Comparison of ENCODE assay signal across 1 cellular context in the genomic region with DNA sequence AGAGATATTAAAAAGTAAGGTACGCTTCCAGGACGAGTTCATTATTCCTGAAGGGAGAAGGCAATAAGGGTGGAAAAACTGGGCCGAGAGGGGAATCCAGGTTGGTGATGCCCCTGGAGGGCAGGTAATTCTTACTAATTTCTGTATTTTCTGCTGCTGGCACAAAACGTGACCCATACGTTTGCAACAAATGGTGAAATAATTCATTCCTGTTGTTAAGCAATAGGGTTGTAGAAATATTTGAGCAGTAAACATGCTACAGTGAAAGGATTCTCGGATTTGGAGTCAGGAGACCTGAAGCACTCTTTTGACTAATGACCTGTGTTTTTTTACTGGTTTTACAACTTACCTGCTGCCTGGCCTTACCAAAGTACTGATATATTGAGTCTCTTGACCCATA.
TF ChIP-seq lines count a peak whose summit lies in the region.

No MANE protein-coding gene starts in this region.

TF ChIP-seq in GM12878, 131 proteins besides CTCF, POLR2A, EP300 and RAD21 (continued from another document):
- TF ChIP-seq, protein P1, sequence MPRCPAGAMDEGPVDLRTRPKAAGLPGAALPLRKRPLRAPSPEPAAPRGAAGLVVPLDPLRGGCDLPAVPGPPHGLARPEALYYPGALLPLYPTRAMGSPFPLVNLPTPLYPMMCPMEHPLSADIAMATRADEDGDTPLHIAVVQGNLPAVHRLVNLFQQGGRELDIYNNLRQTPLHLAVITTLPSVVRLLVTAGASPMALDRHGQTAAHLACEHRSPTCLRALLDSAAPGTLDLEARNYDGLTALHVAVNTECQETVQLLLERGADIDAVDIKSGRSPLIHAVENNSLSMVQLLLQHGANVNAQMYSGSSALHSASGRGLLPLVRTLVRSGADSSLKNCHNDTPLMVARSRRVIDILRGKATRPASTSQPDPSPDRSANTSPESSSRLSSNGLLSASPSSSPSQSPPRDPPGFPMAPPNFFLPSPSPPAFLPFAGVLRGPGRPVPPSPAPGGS (IDR thresholded peaks at IDR 0.05; ENCODE audit: borderline replicate concordance, insufficient read depth, low read depth, low read length, poor library complexity, severe bottlenecking): no peak
- TF ChIP-seq ESRRA (IDR thresholded peaks at IDR 0.05; ENCODE audit: low read length): no peak
- TF ChIP-seq YY1 (IDR thresholded peaks at IDR 0.05; ENCODE audit: low read depth, low read length): no peak
- TF ChIP-seq USF1 (IDR thresholded peaks at IDR 0.05; ENCODE audit: borderline replicate concordance, extremely low read length, insufficient read depth, low read depth, low read length): no peak
- no peak for TF ChIP-seq GATAD2B (conservative IDR thresholded peaks at IDR 0.05; ENCODE audit: low read depth)
